13 cellular contexts compared by ENCODE assay signal in genomic region chr12:22658214-22658613, GRCh38. TPM values are rescaled to one million over a fixed set of nuclear protein-coding genes. Genes with fewer than 3 reads are reported as not detected.
DNase-seq lines count a peak whose midpoint lies in the region; ATAC-seq and TF ChIP-seq lines count a peak whose summit lies in the region.
"Had no signal": no experiment of that assay in that cellular context is flagged by ENCODE, and none has a peak within 500 bp of the region (broad histone marks: within the 10 kb centered on the region; RNA-seq: fewer than 3 reads in every experiment).

No MANE protein-coding gene starts in this region.

- ATAC-seq in activated CD4-positive, CD25-positive, alpha-beta regulatory T cell treated with anti-CD3 and anti-CD28 coated beads, Interleukin-2, amount 50 U/mL, for 24 hours: peak; percentile 98
- ATAC-seq in HG03196 (IDR thresholded peaks at IDR 0.05; ENCODE audit: unreplicated experiment) (no peak), GM19351 (IDR thresholded peaks at IDR 0.05; ENCODE audit: unreplicated experiment) (no peak)

- WGBS in stomach, 5 donors: 73 to 82% (median 79%) methylated on average over 2 of the region's 2 CpGs

- DNase-seq in activated CD4-positive, CD25-positive, alpha-beta regulatory T cell treated with anti-CD3 and anti-CD28 coated beads, Interleukin-2, amount 50 U/mL, for 72 hours: no peak
- DNase-seq in HT1080 (ENCODE audit: low read depth): peak; percentile 77
- DNase-seq in cardiac fibroblast (ENCODE audit: low read depth in 2 of 2): peak; percentile 8 to 76
- peak; percentile 8 to 28 for DNase-seq in stimulated activated CD4-positive, alpha-beta T cell treated with anti-CD3 and anti-CD28 coated beads, Interleukin-2, amount 100 ng/mL, for 48 hours
- DNase-seq in stomach: no peak
- DNase-seq: aorta, naive B cell, NCI-H69 had no signal

- peaks cover 0 to 29% (median 13%) of the 10 kb centered on the region in 4 donors for H3K4me1 ChIP-seq in stomach

- TF ChIP-seq EP300 in stomach (IDR thresholded peaks at IDR 0.05): no peak

- H3K27ac ChIP-seq in stomach: no peak overlapping the region
- H3K27ac ChIP-seq: 22Rv1, hepatocyte had no signal

- H3K9me3 ChIP-seq in stomach: no peaks in the 10 kb centered on the region

- no peaks in the 10 kb centered on the region for H3K27me3 ChIP-seq in stomach
- H3K27me3 ChIP-seq: hepatocyte had no signal

- intact Hi-C loops in stomach (cut with DNase I; ENCODE audit: low total_unique reads): no loop called here

- H3K36me3 ChIP-seq in stomach: peaks cover 8 to 29% (median 26%) of the 10 kb centered on the region in 4 donors

- TF ChIP-seq CTCF in cardiac fibroblast (IDR thresholded peaks at IDR 0.05; ENCODE audit: low read depth, low read length) (no peak), stomach (IDR thresholded peaks at IDR 0.05) (no peak)

- H3K4me3 ChIP-seq in cardiac fibroblast (replicated peaks in 1 of 2; ENCODE audit: low read depth in 2 of 2, low read length in 2 of 2) (no peak overlapping the region), stomach (no peak overlapping the region)
- H3K4me3 ChIP-seq: hepatocyte had no signal

- no peak for TF ChIP-seq POLR2A in stomach (IDR thresholded peaks at IDR 0.05)

RNA-seq across cellular contexts. Expression of gene ETNK1, which starts 33.2 kb away (rescaled TPM):
- total RNA-seq in HT1080 (2014; rRNA removed; shearing (Covaris generic)): 20.6 and 28.4 TPM in 2 replicates
- 13.0 and 14.0 TPM in 2 replicates for polyA plus RNA-seq in HT1080 (2015; cell fraction: cytosol; rRNA removed)
- polyA plus RNA-seq in HT1080 (2015; cell fraction: nucleus; rRNA removed): 52.2 and 54.1 TPM in 2 replicates
- 100 to 1,000 TPM in 2 of 5 donors, 10 to 100 TPM in 3; 35.3 to 168 (median 51.9) TPM for total RNA-seq in stomach
- 10 to 100 TPM in 2 of 3 donors, 1 to 10 TPM in 1; 7.5 to 28.9 (median 21.4) TPM for polyA plus RNA-seq in stomach

Comparison
In these comparisons a context has a peak if more than half of its experiments do, and no peak if none do; other contexts are left out.
1. ATAC-seq: peak in activated CD4-positive, CD25-positive, alpha-beta regulatory T cell treated with anti-CD3 and anti-CD28 coated beads, Interleukin-2, amount 50 U/mL, for 24 hours (2 of 2); none in HG03196 (single experiment) and GM19351 (single experiment).
2. DNase-seq: peak in HT1080 (single experiment), cardiac fibroblast (2 of 2) and stimulated activated CD4-positive, alpha-beta T cell treated with anti-CD3 and anti-CD28 coated beads, Interleukin-2, amount 100 ng/mL, for 48 hours (2 of 2); none in activated CD4-positive, CD25-positive, alpha-beta regulatory T cell treated with anti-CD3 and anti-CD28 coated beads, Interleukin-2, amount 50 U/mL, for 72 hours (single experiment) and stomach (single experiment).